9 cellular contexts compared by ENCODE assay signal in genomic region chr5:102223542-102224444, GRCh38.
DNase-seq lines count a peak whose midpoint lies in the region; ATAC-seq and TF ChIP-seq lines count a peak whose summit lies in the region.
"Had no signal": no experiment of that assay in that cellular context is flagged by ENCODE, and none has a peak within 500 bp of the region (broad histone marks: within the 10 kb centered on the region; RNA-seq: fewer than 3 reads in every experiment).

No MANE protein-coding gene starts in this region.

- H3K4me3 Mint-ChIP-seq in endothelial cell (ENCODE audit: unreplicated experiment): no peak overlapping the region
- H3K4me3 Mint-ChIP-seq: dendritic cell treated with granulocyte-macrophage colony-stimulating factor and Interleukin-4, amounts not matched to agents 40 ng/mL and 50 ng/mL, for 4 days had no signal

- no peaks in the 10 kb centered on the region for H3K79me2 ChIP-seq in SK-N-SH (ENCODE audit: insufficient read depth)

- H3K4me2 ChIP-seq in SK-N-SH: no peak overlapping the region

- H3K4me1 ChIP-seq in SK-N-SH (ENCODE audit: control insufficient read depth in 1 of 2, insufficient read depth in 2 of 2, low read depth in 1 of 2, low read length in 1 of 2) (no peaks in the 10 kb centered on the region), prostate gland (replicated peaks) (no peaks in the 10 kb centered on the region)

- TF ChIP-seq RAD21 in SK-N-SH (IDR thresholded peaks at IDR 0.05; ENCODE audit: low read length): peak; percentile 75

- H3K36me3 ChIP-seq in SK-N-SH (replicated peaks in 1 of 2; ENCODE audit: control insufficient read depth in 1 of 2, insufficient read depth in 2 of 2, low read length in 1 of 2): no peaks in the 10 kb centered on the region
- H3K36me3 ChIP-seq in prostate gland: no peaks in the 10 kb centered on the region

- CTCF ChIA-PET in SK-N-SH (lab: Yijun Ruan, JAX): interaction anchor here (0.6 to 2.2 kb wide), 9 partner anchors 9 to 281 kb away, joined by 3 to 8 read pairs (median 3); no protein-coding TSS in a partner anchor

- WGBS in SK-N-SH (ENCODE audit: low lambda C conversion rate): 60% methylated on average over 5 of the region's 5 CpGs
- 91% methylated on average over 5 of the region's 5 CpGs for WGBS in prostate gland

- H3K27me3 ChIP-seq in SK-N-SH (ENCODE audit: insufficient read depth) (no peaks in the 10 kb centered on the region), prostate gland (replicated peaks; ENCODE audit: insufficient read depth) (no peaks in the 10 kb centered on the region)

- H3K27ac Mint-ChIP-seq in endothelial cell (ENCODE audit: unreplicated experiment): no peak overlapping the region
- H3K27ac Mint-ChIP-seq: dendritic cell treated with granulocyte-macrophage colony-stimulating factor and Interleukin-4, amounts not matched to agents 40 ng/mL and 50 ng/mL, for 4 days had no signal

- H3K27ac ChIP-seq in SK-N-SH (ENCODE audit: low read depth in 2 of 2, low read length in 1 of 2) (no peak overlapping the region), prostate gland (no peak overlapping the region)

- H3K36me3 Mint-ChIP-seq in endothelial cell (ENCODE audit: low read depth, unreplicated experiment): no peaks in the 10 kb centered on the region

- H3K9me3 ChIP-seq in SK-N-SH (no peaks in the 10 kb centered on the region), prostate gland (no peaks in the 10 kb centered on the region)

- TF ChIP-seq EP300 in SK-N-SH (IDR thresholded peaks at IDR 0.05; ENCODE audit: borderline replicate concordance in 1 of 2, low read depth in 1 of 2, low read length in 1 of 2): no peak

- H3K27me3 Mint-ChIP-seq in endothelial cell (ENCODE audit: unreplicated experiment): no peaks in the 10 kb centered on the region
- H3K27me3 Mint-ChIP-seq: dendritic cell treated with granulocyte-macrophage colony-stimulating factor and Interleukin-4, amounts not matched to agents 40 ng/mL and 50 ng/mL, for 4 days had no signal

- intact Hi-C loops in prostate gland (cut with DNase I): no loop called here

- DNase-seq in SK-N-SH (peak; percentile 12), NCI-H748 (lab: John Stamatoyannopoulos, UW; ENCODE audit: unreplicated experiment) (peak; percentile 75), endothelial cell (ENCODE audit: low spot score) (peak; percentile 12), prostate gland (ENCODE audit: low spot score) (no peak), iPS-NIHi7 (ENCODE audit: extremely low spot score) (no peak)

- H4K20me1 ChIP-seq in SK-N-SH (ENCODE audit: insufficient read depth): no peaks in the 10 kb centered on the region

- POLR2A ChIA-PET in SK-N-SH (lab: Yijun Ruan, JAX): no interaction called here

- H3K9me3 Mint-ChIP-seq in endothelial cell (ENCODE audit: unreplicated experiment): no peaks in the 10 kb centered on the region

- no peak overlapping the region for H2AFZ ChIP-seq in SK-N-SH (ENCODE audit: low read depth)

- ATAC-seq in SK-N-SH treated with all-trans-retinoic acid at 6 μM for 48 hours (no peak), HG02759 (IDR thresholded peaks at IDR 0.05; ENCODE audit: unreplicated experiment) (peak; percentile 70), HG02840 (IDR thresholded peaks at IDR 0.05; ENCODE audit: low FRiP score, unreplicated experiment) (no peak)

- TF ChIP-seq CTCF in SK-N-SH (IDR thresholded peaks at IDR 0.05) (peak; percentile 70), endothelial cell (IDR thresholded peaks at IDR 0.05; ENCODE audit: unreplicated experiment) (peak; percentile 92), prostate gland (IDR thresholded peaks at IDR 0.05) (peak; percentile 5 to 58 (median 49))

- H3K9ac ChIP-seq in SK-N-SH: no peak overlapping the region

- no peak overlapping the region; a peak in 1 of 4 replicates for H3K4me3 ChIP-seq in SK-N-SH (ENCODE audit: low read depth in 2 of 2, low read length in 1 of 2)
- H3K4me3 ChIP-seq in prostate gland: no peak overlapping the region

- H3F3A ChIP-seq in SK-N-SH (replicated peaks; ENCODE audit: insufficient read depth): no peaks in the 10 kb centered on the region

- no peak for TF ChIP-seq POLR2A in prostate gland (IDR thresholded peaks at IDR 0.05)

- no peaks in the 10 kb centered on the region for H3K9me2 ChIP-seq in SK-N-SH

- H3K4me1 Mint-ChIP-seq in endothelial cell (ENCODE audit: unreplicated experiment): no peaks in the 10 kb centered on the region

TF ChIP-seq in SK-N-SH, 30 proteins besides CTCF, POLR2A, EP300 and RAD21:
- no peak for TF ChIP-seq RCOR1 (IDR thresholded peaks at IDR 0.05; ENCODE audit: low read length)
- no peak for TF ChIP-seq POLR2AphosphoS5 (IDR thresholded peaks at IDR 0.05; ENCODE audit: low read depth, low read length)
- TF ChIP-seq USF1 (IDR thresholded peaks at IDR 0.05; ENCODE audit: borderline replicate concordance, low read depth): no peak
- TF ChIP-seq SMC3 (IDR thresholded peaks at IDR 0.05; ENCODE audit: low read depth, low read length): peak; percentile 30
- no peak for TF ChIP-seq TEAD4 (IDR thresholded peaks at IDR 0.05; ENCODE audit: borderline replicate concordance, insufficient read depth)

TF ChIP-seq in SK-N-SH treated with all-trans-retinoic acid at 6 μM for 48 hours, 23 proteins besides CTCF, POLR2A, EP300 and RAD21 (continues in another document):
- TF ChIP-seq, protein P1, sequence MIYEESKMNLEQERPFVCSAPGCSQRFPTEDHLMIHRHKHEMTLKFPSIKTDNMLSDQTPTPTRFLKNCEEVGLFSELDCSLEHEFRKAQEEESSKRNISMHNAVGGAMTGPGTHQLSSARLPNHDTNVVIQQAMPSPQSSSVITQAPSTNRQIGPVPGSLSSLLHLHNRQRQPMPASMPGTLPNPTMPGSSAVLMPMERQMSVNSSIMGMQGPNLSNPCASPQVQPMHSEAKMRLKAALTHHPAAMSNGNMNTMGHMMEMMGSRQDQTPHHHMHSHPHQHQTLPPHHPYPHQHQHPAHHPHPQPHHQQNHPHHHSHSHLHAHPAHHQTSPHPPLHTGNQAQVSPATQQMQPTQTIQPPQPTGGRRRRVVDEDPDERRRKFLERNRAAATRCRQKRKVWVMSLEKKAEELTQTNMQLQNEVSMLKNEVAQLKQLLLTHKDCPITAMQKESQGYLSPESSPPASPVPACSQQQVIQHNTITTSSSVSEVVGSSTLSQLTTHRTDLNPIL (CRISPR knock-in tag; IDR thresholded peaks at IDR 0.05; ENCODE audit: low read depth): no peak
- no peak for TF ChIP-seq TOX (CRISPR knock-in tag; IDR thresholded peaks at IDR 0.05; ENCODE audit: borderline replicate concordance)
- no peak for TF ChIP-seq ZNF70 (CRISPR knock-in tag; IDR thresholded peaks at IDR 0.05)
- no peak for TF ChIP-seq TSHZ2 (CRISPR knock-in tag; IDR thresholded peaks at IDR 0.05)
- TF ChIP-seq SNAI2 (CRISPR knock-in tag; IDR thresholded peaks at IDR 0.05): no peak
- TF ChIP-seq ZNF565 (CRISPR knock-in tag; conservative IDR thresholded peaks at IDR 0.05; ENCODE audit: low read depth): no peak
- TF ChIP-seq CSDC2 (CRISPR knock-in tag; IDR thresholded peaks at IDR 0.05): no peak
- TF ChIP-seq ESRRG (CRISPR knock-in tag; IDR thresholded peaks at IDR 0.05): no peak
- no peak for TF ChIP-seq ZFP30 (CRISPR knock-in tag; IDR thresholded peaks at IDR 0.05)
- no peak for TF ChIP-seq ZFP3 (CRISPR knock-in tag; IDR thresholded peaks at IDR 0.05)
- TF ChIP-seq ZC3H10 (CRISPR knock-in tag; IDR thresholded peaks at IDR 0.05): no peak
- TF ChIP-seq PPARA (CRISPR knock-in tag; IDR thresholded peaks at IDR 0.05; ENCODE audit: borderline replicate concordance): no peak
- TF ChIP-seq TCF4 (CRISPR knock-in tag; IDR thresholded peaks at IDR 0.05; ENCODE audit: borderline replicate concordance): no peak
- TF ChIP-seq PATZ1 (CRISPR knock-in tag; IDR thresholded peaks at IDR 0.05; ENCODE audit: borderline replicate concordance): no peak
- no peak for TF ChIP-seq ISL1 (CRISPR knock-in tag; IDR thresholded peaks at IDR 0.05)

Comparison
In these comparisons a context has a peak if more than half of its experiments do, and no peak if none do; other contexts are left out.
1. DNase-seq: peak in SK-N-SH (single experiment), NCI-H748 (single experiment) and endothelial cell (single experiment); none in prostate gland (single experiment) and iPS-NIHi7 (single experiment).
2. Peak in every context shown above with its lines, with median percentiles within 50 percentile points of each other: CTCF ChIP-seq.